13 cellular contexts compared by ENCODE assay signal in the genomic region with DNA sequence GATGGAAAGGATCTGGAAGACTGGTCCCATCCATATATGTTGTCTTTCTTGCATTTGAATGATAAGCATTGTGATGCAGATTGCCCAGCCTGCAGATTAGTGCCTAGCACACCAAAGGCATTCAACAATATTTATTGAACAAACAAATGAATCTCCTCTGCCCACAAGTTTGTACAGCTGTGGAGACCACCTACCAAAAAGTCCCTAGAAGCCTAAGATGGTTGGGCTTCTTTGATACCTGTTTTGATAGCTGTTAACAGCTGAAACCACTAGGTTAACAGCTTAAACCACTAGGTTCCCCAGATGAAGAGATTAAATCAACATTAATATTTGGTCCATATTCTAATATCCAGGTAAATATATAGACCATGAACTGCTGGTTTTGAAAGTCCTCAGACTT. TPM values are rescaled to one million over a fixed set of nuclear protein-coding genes. Genes with fewer than 3 reads are reported as not detected.
A peak's percentile ranks its signal among the peaks of the same experiment; 100 is the strongest.
DNase-seq lines count a peak whose midpoint lies in the region; ATAC-seq, FAIRE-seq and TF ChIP-seq lines count a peak whose summit lies in the region.
"Had no signal": no experiment of that assay in that cellular context is flagged by ENCODE, and none has a peak within 500 bp of the region (broad histone marks: within the 10 kb centered on the region; RNA-seq: fewer than 3 reads in every experiment).

No MANE protein-coding gene starts in this region.

- DNase-seq in D721Med (ENCODE audit: insufficient read length, low spot score), result no peak
- no peak for DNase-seq in GM19239 (ENCODE audit: insufficient read length, low spot score)
- no peak for DNase-seq in T-helper 17 cell
- DNase-seq in naive thymus-derived CD4-positive, alpha-beta T cell, result no peak
- no peak for DNase-seq in AML-193 (lab: John Stamatoyannopoulos, UW)
- DNase-seq in upper lobe of right lung, result no peak
- DNase-seq: DMS 273 treated with DMSO at 0.1 percent for 48 hours had no signal

- H3K4me1 Mint-ChIP-seq in T-helper 17 cell, result peaks cover 46% of the 10 kb centered on the region
- peaks cover 29 to 84% (median 70%) of the 10 kb centered on the region in 7 donors for H3K4me1 Mint-ChIP-seq in naive thymus-derived CD4-positive, alpha-beta T cell

- peak; percentile 16 for ATAC-seq in T-helper 17 cell
- ATAC-seq in naive thymus-derived CD4-positive, alpha-beta T cell, result peak; percentile 15
- no peak for ATAC-seq in upper lobe of right lung
- no peak for ATAC-seq in HG03521 (IDR thresholded peaks at IDR 0.05; ENCODE audit: unreplicated experiment)
- ATAC-seq: A549, HCT116, K562 had no signal

- POLR2A ChIA-PET in naive thymus-derived CD4-positive, alpha-beta T cell (lab: Charles Lee), result interaction anchor here (0.6 to 8.8 kb wide), 2 partner anchors 8 to 1813 kb away, joined by 3 to 62 read pairs; a partner anchor contains a TSS

- H3K4me1 ChIP-seq in naive thymus-derived CD4-positive, alpha-beta T cell (ENCODE audit: control insufficient read depth in 2 of 2, insufficient read depth in 2 of 2, low read length in 2 of 2), result peaks cover 10 to 20% of the 10 kb centered on the region in 2 donors
- no peaks in the 10 kb centered on the region for H3K4me1 ChIP-seq in upper lobe of right lung
- H3K4me1 ChIP-seq: A549, BLaER1 had no signal

- FAIRE-seq in D721Med (lab: Jason Lieb, UNC) (peak; percentile 48), GM19239 (lab: Jason Lieb, UNC) (peak; percentile 74)
- FAIRE-seq: A549, H1, K562 had no signal

- no peak for TF ChIP-seq CTCF in D721Med (IDR thresholded peaks at IDR 0.05; ENCODE audit: insufficient read depth, missing control alignments)
- TF ChIP-seq CTCF in upper lobe of right lung (IDR thresholded peaks at IDR 0.05), result no peak

- CTCF ChIA-PET in naive thymus-derived CD4-positive, alpha-beta T cell (lab: Charles Lee), result no interaction called here

- H3K9me3 ChIP-seq in T-helper 17 cell (ENCODE audit: control insufficient read depth, low read length, poor library complexity, severe bottlenecking) (peaks cover 2% of the 10 kb centered on the region), upper lobe of right lung (no peaks in the 10 kb centered on the region)
- no peaks in the 10 kb centered on the region for H3K9me3 ChIP-seq in naive thymus-derived CD4-positive, alpha-beta T cell (ENCODE audit: control insufficient read depth in 2 of 3, low read length in 3 of 3)
- H3K9me3 ChIP-seq: A549, BLaER1 had no signal

- peak overlapping the region; percentile 9 for H3K27ac Mint-ChIP-seq in T-helper 17 cell
- no peak overlapping the region for H3K27ac Mint-ChIP-seq in naive thymus-derived CD4-positive, alpha-beta T cell

- no peak overlapping the region for H3K4me3 ChIP-seq in naive thymus-derived CD4-positive, alpha-beta T cell (ENCODE audit: low read length)
- H3K4me3 ChIP-seq in upper lobe of right lung, result no peak overlapping the region
- H3K4me3 ChIP-seq: A549, BLaER1, K562 had no signal

- peaks cover 0 to 2% (median 0%) of the 10 kb centered on the region in 11 donors for H3K9me3 Mint-ChIP-seq in naive thymus-derived CD4-positive, alpha-beta T cell

- H3K36me3 Mint-ChIP-seq in T-helper 17 cell (ENCODE audit: low read depth), result peaks cover 2% of the 10 kb centered on the region
- peaks cover 0 to 52% (median 5%) of the 10 kb centered on the region in 5 donors for H3K36me3 Mint-ChIP-seq in naive thymus-derived CD4-positive, alpha-beta T cell

- no peak overlapping the region for H3K27ac ChIP-seq in naive thymus-derived CD4-positive, alpha-beta T cell (ENCODE audit: low read depth, low read length)
- H3K27ac ChIP-seq in upper lobe of right lung, result no peak overlapping the region
- H3K27ac ChIP-seq: A549, BLaER1 had no signal

- H3K36me3 ChIP-seq in naive thymus-derived CD4-positive, alpha-beta T cell (ENCODE audit: control insufficient read depth in 2 of 3, insufficient read depth in 3 of 3, low read length in 3 of 3), result no peaks in the 10 kb centered on the region
- no peaks in the 10 kb centered on the region for H3K36me3 ChIP-seq in upper lobe of right lung

- no peaks in the 10 kb centered on the region for H3K27me3 ChIP-seq in naive thymus-derived CD4-positive, alpha-beta T cell (ENCODE audit: control insufficient read depth in 2 of 2, insufficient read depth in 2 of 2, low read length in 2 of 2)
- H3K27me3 ChIP-seq in upper lobe of right lung, result no peaks in the 10 kb centered on the region
- H3K27me3 ChIP-seq: BLaER1 had no signal

- H3K4me3 Mint-ChIP-seq in T-helper 17 cell, result no peak overlapping the region
- H3K4me3 Mint-ChIP-seq in naive thymus-derived CD4-positive, alpha-beta T cell, result no peak overlapping the region

- intact Hi-C loops in naive thymus-derived CD4-positive, alpha-beta T cell (cut with micrococcal nuclease), result no loop called here
- intact Hi-C loops in upper lobe of right lung (cut with DNase I), result no loop called here

- H3K27me3 Mint-ChIP-seq in T-helper 17 cell, result no peaks in the 10 kb centered on the region
- no peaks in the 10 kb centered on the region for H3K27me3 Mint-ChIP-seq in naive thymus-derived CD4-positive, alpha-beta T cell

RNA-seq across cellular contexts. Expression of a gene that starts 9.8 kb away (rescaled TPM):
- total RNA-seq in T-helper 17 cell, result 100 to 1,000 TPM in 1 of 2 donors, 10 to 100 TPM in 1; 95.6 to 107 TPM
- total RNA-seq in naive thymus-derived CD4-positive, alpha-beta T cell, result 10 to 100 TPM in 3 of 5 experiments, 1 to 10 TPM in 2; 2.5 to 60.6 (median 19.0) TPM
- polyA plus RNA-seq in naive thymus-derived CD4-positive, alpha-beta T cell, result 1 to 10 TPM; 3.5 to 3.7 TPM
- total RNA-seq in upper lobe of right lung, result 8.2 TPM

Comparison
In these comparisons a context has a peak if more than half of its experiments do, and no peak if none do; other contexts are left out.
1. ATAC-seq: peak in T-helper 17 cell (single experiment) and naive thymus-derived CD4-positive, alpha-beta T cell (single experiment); none in upper lobe of right lung (single experiment) and HG03521 (single experiment).